In the genomic region with DNA sequence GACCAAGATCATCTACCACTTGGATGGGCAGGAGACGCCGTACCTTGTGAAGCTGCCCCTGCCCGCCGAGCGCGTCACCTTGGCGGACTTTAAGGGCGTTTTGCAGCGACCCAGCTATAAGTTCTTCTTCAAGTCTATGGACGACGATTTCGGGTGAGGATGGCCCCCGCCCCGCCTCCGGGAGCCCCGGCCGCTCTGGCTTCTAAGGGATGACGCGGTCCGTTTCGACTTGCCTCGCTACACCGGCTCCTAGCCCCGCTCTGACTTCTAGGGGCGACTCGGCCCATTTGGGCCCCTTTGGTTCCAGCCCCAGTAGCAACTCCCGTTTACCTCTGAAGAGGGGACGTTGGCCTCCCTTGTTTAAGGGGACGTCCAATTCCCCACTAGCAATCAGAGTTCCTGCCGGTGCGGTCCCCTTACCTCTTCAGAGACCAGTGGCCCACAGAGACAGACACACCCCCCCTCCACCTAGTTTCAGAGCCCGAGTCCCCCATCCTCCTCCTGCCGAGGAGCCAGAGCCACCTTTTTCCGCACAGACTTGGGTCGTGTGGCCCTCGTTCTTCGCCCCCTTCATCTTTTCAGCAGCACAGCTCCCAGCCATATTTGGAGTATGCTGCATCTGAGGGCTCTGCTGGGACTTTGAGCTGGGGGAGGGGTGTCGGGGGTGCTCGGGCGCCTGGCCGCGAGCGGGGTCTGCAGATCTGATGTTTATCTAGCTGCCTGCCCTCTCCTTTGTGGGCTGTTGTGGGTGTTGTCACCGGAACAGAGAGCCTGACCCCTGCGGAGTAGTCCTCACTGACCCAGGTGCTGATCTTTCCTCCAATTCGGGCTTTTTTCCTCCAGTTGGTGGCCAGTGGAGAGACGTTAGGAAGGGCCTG, we compare ENCODE assay signal across 1 cellular context.
TF ChIP-seq lines count a peak whose summit lies in the region.

No MANE protein-coding gene starts in this region.

TF ChIP-seq in HepG2, 621 proteins besides CTCF, POLR2A, EP300 and RAD21 (continued from another document and continues in another):
- TF ChIP-seq, protein P1, sequence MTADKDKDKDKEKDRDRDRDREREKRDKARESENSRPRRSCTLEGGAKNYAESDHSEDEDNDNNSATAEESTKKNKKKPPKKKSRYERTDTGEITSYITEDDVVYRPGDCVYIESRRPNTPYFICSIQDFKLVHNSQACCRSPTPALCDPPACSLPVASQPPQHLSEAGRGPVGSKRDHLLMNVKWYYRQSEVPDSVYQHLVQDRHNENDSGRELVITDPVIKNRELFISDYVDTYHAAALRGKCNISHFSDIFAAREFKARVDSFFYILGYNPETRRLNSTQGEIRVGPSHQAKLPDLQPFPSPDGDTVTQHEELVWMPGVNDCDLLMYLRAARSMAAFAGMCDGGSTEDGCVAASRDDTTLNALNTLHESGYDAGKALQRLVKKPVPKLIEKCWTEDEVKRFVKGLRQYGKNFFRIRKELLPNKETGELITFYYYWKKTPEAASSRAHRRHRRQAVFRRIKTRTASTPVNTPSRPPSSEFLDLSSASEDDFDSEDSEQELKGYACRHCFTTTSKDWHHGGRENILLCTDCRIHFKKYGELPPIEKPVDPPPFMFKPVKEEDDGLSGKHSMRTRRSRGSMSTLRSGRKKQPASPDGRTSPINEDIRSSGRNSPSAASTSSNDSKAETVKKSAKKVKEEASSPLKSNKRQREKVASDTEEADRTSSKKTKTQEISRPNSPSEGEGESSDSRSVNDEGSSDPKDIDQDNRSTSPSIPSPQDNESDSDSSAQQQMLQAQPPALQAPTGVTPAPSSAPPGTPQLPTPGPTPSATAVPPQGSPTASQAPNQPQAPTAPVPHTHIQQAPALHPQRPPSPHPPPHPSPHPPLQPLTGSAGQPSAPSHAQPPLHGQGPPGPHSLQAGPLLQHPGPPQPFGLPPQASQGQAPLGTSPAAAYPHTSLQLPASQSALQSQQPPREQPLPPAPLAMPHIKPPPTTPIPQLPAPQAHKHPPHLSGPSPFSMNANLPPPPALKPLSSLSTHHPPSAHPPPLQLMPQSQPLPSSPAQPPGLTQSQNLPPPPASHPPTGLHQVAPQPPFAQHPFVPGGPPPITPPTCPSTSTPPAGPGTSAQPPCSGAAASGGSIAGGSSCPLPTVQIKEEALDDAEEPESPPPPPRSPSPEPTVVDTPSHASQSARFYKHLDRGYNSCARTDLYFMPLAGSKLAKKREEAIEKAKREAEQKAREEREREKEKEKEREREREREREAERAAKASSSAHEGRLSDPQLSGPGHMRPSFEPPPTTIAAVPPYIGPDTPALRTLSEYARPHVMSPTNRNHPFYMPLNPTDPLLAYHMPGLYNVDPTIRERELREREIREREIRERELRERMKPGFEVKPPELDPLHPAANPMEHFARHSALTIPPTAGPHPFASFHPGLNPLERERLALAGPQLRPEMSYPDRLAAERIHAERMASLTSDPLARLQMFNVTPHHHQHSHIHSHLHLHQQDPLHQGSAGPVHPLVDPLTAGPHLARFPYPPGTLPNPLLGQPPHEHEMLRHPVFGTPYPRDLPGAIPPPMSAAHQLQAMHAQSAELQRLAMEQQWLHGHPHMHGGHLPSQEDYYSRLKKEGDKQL (CRISPR knock-in tag; IDR thresholded peaks at IDR 0.05; ENCODE audit: low read depth) = no peak
- TF ChIP-seq ZNF713 (CRISPR knock-in tag; IDR thresholded peaks at IDR 0.05) = no peak
- no peak for TF ChIP-seq ZNF75D (CRISPR knock-in tag; IDR thresholded peaks at IDR 0.05; ENCODE audit: borderline replicate concordance)
- TF ChIP-seq, protein P2, sequence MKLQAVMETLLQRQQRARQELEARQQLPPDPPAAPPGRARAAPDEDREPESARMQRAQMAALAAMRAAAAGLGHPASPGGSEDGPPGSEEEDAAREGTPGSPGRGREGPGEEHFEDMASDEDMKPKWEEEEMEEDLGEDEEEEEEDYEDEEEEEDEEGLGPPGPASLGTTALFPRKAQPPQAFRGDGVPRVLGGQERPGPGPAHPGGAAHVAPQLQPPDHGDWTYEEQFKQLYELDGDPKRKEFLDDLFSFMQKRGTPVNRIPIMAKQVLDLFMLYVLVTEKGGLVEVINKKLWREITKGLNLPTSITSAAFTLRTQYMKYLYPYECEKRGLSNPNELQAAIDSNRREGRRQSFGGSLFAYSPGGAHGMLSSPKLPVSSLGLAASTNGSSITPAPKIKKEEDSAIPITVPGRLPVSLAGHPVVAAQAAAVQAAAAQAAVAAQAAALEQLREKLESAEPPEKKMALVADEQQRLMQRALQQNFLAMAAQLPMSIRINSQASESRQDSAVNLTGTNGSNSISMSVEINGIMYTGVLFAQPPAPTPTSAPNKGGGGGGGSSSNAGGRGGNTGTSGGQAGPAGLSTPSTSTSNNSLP (IDR thresholded peaks at IDR 0.05; ENCODE audit: low read depth, low read length) = no peak
- no peak for TF ChIP-seq ZNF468 (CRISPR knock-in tag; IDR thresholded peaks at IDR 0.05)
- no peak for TF ChIP-seq ATRX (CRISPR knock-in tag; IDR thresholded peaks at IDR 0.05; ENCODE audit: borderline replicate concordance)
- no peak for TF ChIP-seq ZNF629 (CRISPR knock-in tag; conservative IDR thresholded peaks at IDR 0.05)
- no peak for TF ChIP-seq ZNF709 (CRISPR knock-in tag; IDR thresholded peaks at IDR 0.05)
- TF ChIP-seq ZBTB20 (CRISPR knock-in tag; IDR thresholded peaks at IDR 0.05; ENCODE audit: borderline replicate concordance, low read depth) = no peak
- no peak for TF ChIP-seq CENPX (CRISPR knock-in tag; IDR thresholded peaks at IDR 0.05)
- TF ChIP-seq, protein P3, sequence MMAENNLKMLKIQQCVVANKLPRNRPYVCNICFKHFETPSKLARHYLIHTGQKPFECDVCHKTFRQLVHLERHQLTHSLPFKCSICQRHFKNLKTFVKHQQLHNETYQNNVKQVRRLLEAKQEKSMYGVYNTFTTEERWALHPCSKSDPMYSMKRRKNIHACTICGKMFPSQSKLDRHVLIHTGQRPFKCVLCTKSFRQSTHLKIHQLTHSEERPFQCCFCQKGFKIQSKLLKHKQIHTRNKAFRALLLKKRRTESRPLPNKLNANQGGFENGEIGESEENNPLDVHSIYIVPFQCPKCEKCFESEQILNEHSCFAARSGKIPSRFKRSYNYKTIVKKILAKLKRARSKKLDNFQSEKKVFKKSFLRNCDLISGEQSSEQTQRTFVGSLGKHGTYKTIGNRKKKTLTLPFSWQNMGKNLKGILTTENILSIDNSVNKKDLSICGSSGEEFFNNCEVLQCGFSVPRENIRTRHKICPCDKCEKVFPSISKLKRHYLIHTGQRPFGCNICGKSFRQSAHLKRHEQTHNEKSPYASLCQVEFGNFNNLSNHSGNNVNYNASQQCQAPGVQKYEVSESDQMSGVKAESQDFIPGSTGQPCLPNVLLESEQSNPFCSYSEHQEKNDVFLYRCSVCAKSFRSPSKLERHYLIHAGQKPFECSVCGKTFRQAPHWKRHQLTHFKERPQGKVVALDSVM (CRISPR knock-in tag; IDR thresholded peaks at IDR 0.05) = no peak
- TF ChIP-seq, protein P4, sequence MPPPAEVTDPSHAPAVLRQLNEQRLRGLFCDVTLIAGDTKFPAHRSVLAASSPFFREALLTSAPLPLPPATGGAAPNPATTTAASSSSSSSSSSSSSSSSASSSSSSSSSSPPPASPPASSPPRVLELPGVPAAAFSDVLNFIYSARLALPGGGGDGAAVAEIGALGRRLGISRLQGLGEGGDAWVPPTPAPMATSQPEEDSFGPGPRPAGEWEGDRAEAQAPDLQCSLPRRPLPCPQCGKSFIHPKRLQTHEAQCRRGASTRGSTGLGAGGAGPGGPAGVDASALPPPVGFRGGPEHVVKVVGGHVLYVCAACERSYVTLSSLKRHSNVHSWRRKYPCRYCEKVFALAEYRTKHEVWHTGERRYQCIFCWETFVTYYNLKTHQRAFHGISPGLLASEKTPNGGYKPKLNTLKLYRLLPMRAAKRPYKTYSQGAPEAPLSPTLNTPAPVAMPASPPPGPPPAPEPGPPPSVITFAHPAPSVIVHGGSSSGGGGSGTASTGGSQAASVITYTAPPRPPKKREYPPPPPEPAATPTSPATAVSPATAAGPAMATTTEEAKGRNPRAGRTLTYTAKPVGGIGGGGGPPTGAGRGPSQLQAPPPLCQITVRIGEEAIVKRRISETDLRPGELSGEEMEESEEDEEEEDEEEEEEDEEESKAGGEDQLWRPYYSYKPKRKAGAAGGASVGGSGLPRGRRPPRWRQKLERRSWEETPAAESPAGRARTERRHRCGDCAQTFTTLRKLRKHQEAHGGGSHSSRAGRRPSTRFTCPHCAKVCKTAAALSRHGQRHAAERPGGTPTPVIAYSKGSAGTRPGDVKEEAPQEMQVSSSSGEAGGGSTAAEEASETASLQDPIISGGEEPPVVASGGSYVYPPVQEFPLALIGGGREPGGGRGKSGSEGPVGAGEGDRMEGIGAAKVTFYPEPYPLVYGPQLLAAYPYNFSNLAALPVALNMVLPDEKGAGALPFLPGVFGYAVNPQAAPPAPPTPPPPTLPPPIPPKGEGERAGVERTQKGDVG (CRISPR knock-in tag; IDR thresholded peaks at IDR 0.05; ENCODE audit: borderline replicate concordance) = no peak
- no peak for TF ChIP-seq FIP1L1 (IDR thresholded peaks at IDR 0.05; ENCODE audit: borderline replicate concordance, insufficient read depth, low read depth, low read length)
- TF ChIP-seq, protein P5, sequence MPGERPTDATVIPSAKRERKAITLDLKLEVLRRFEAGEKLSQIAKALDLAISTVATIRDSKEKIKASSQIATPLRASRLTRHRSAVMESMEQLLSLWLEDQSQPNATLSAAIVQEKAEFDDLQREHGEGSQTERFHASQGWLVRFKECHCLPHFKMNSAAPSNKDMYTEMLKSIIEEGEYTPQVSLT (CRISPR knock-in tag; IDR thresholded peaks at IDR 0.05; ENCODE audit: borderline replicate concordance, low read depth) = no peak
- TF ChIP-seq, protein P6, sequence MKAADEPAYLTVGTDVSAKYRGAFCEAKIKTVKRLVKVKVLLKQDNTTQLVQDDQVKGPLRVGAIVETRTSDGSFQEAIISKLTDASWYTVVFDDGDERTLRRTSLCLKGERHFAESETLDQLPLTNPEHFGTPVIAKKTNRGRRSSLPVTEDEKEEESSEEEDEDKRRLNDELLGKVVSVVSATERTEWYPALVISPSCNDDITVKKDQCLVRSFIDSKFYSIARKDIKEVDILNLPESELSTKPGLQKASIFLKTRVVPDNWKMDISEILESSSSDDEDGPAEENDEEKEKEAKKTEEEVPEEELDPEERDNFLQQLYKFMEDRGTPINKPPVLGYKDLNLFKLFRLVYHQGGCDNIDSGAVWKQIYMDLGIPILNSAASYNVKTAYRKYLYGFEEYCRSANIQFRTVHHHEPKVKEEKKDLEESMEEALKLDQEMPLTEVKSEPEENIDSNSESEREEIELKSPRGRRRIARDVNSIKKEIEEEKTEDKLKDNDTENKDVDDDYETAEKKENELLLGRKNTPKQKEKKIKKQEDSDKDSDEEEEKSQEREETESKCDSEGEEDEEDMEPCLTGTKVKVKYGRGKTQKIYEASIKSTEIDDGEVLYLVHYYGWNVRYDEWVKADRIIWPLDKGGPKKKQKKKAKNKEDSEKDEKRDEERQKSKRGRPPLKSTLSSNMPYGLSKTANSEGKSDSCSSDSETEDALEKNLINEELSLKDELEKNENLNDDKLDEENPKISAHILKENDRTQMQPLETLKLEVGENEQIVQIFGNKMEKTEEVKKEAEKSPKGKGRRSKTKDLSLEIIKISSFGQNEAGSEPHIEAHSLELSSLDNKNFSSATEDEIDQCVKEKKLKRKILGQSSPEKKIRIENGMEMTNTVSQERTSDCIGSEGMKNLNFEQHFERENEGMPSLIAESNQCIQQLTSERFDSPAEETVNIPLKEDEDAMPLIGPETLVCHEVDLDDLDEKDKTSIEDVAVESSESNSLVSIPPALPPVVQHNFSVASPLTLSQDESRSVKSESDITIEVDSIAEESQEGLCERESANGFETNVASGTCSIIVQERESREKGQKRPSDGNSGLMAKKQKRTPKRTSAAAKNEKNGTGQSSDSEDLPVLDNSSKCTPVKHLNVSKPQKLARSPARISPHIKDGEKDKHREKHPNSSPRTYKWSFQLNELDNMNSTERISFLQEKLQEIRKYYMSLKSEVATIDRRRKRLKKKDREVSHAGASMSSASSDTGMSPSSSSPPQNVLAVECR (CRISPR knock-in tag; IDR thresholded peaks at IDR 0.05; ENCODE audit: borderline replicate concordance) = peak; percentile 36; the same call in 1 of the 2 replicates
- TF ChIP-seq GATAD2A (CRISPR knock-in tag; IDR thresholded peaks at IDR 0.05) = 0 out of 2 replicates have a peak, but pooled peaks have one; percentile 28
- no peak for TF ChIP-seq FOXK1 (CRISPR knock-in tag; IDR thresholded peaks at IDR 0.05; ENCODE audit: borderline replicate concordance, low read depth)
- TF ChIP-seq, protein P7, sequence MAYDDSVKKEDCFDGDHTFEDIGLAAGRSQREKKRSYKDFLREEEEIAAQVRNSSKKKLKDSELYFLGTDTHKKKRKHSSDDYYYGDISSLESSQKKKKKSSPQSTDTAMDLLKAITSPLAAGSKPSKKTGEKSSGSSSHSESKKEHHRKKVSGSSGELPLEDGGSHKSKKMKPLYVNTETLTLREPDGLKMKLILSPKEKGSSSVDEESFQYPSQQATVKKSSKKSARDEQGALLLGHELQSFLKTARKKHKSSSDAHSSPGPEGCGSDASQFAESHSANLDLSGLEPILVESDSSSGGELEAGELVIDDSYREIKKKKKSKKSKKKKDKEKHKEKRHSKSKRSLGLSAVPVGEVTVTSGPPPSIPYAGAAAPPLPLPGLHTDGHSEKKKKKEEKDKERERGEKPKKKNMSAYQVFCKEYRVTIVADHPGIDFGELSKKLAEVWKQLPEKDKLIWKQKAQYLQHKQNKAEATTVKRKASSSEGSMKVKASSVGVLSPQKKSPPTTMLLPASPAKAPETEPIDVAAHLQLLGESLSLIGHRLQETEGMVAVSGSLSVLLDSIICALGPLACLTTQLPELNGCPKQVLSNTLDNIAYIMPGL (CRISPR knock-in tag; IDR thresholded peaks at IDR 0.05; ENCODE audit: borderline replicate concordance in 1 of 2, low read depth in 1 of 2) = no peak
- TF ChIP-seq ARNT (IDR thresholded peaks at IDR 0.05) = no peak
- TF ChIP-seq, protein P8, sequence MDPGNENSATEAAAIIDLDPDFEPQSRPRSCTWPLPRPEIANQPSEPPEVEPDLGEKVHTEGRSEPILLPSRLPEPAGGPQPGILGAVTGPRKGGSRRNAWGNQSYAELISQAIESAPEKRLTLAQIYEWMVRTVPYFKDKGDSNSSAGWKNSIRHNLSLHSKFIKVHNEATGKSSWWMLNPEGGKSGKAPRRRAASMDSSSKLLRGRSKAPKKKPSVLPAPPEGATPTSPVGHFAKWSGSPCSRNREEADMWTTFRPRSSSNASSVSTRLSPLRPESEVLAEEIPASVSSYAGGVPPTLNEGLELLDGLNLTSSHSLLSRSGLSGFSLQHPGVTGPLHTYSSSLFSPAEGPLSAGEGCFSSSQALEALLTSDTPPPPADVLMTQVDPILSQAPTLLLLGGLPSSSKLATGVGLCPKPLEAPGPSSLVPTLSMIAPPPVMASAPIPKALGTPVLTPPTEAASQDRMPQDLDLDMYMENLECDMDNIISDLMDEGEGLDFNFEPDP (CRISPR knock-in tag; conservative IDR thresholded peaks at IDR 0.05) = no peak
- TF ChIP-seq AGO2 (optimal IDR thresholded peaks at IDR 0.05; ENCODE audit: low read depth, low read length) = peak; percentile 56
- TF ChIP-seq, protein P9, sequence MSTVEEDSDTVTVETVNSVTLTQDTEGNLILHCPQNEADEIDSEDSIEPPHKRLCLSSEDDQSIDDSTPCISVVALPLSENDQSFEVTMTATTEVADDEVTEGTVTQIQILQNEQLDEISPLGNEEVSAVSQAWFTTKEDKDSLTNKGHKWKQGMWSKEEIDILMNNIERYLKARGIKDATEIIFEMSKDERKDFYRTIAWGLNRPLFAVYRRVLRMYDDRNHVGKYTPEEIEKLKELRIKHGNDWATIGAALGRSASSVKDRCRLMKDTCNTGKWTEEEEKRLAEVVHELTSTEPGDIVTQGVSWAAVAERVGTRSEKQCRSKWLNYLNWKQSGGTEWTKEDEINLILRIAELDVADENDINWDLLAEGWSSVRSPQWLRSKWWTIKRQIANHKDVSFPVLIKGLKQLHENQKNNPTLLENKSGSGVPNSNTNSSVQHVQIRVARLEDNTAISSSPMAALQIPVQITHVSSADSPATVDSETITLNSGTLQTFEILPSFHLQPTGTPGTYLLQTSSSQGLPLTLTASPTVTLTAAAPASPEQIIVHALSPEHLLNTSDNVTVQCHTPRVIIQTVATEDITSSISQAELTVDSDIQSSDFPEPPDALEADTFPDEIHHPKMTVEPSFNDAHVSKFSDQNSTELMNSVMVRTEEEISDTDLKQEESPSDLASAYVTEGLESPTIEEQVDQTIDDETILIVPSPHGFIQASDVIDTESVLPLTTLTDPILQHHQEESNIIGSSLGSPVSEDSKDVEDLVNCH (CRISPR knock-in tag; IDR thresholded peaks at IDR 0.05) = no peak
- no peak for TF ChIP-seq TARDBP (CRISPR knock-in tag; IDR thresholded peaks at IDR 0.05)
